7 cellular contexts compared by ENCODE assay signal in genomic region chr20:50151034-50151743, GRCh38. TPM values are rescaled to one million over a fixed set of nuclear protein-coding genes. Genes with fewer than 3 reads are reported as not detected.
A peak's percentile ranks its signal among the peaks of the same experiment; 100 is the strongest.
DNase-seq lines count a peak whose midpoint lies in the region; ATAC-seq, FAIRE-seq and TF ChIP-seq lines count a peak whose summit lies in the region.

No MANE protein-coding gene starts in this region.

- H3K4me3 Mint-ChIP-seq in T-helper 17 cell, result peak overlapping the region; percentile 95

- POLR2A ChIA-PET in HEK293 (lab: Yijun Ruan, JAX), result interaction anchor here (0.8 to 1.4 kb wide), 2 partner anchors 15 to 32 kb away, joined by 3 to 5 read pairs; no protein-coding TSS in a partner anchor

- peaks cover 0 to 54% of the 10 kb centered on the region in 2 experiments; a peak in 2 of 3 replicates for H3K36me3 ChIP-seq in HEK293 (ENCODE audit: control insufficient read depth in 2 of 2, insufficient read depth in 1 of 2, low read length in 2 of 2)

- no peaks in the 10 kb centered on the region for H3K27me3 Mint-ChIP-seq in T-helper 17 cell

- no peak for FAIRE-seq in urothelium cell line (lab: Jason Lieb, UNC)

- H3K4me3 ChIP-seq in HEK293 (ENCODE audit: low read depth, low read length), result no peak overlapping the region
- peak overlapping the region; percentile 13 for H3K4me3 ChIP-seq in fibroblast of mammary gland (ENCODE audit: control insufficient read depth, low read depth, low read length)
- peak overlapping the region in 6 of 7 experiments; percentile 82 to 96 (median 94) for H3K4me3 ChIP-seq in skin epidermis

- TF ChIP-seq CTCF in HEK293 (tag by site-specific recombination; IDR thresholded peaks at IDR 0.05) (no peak), fibroblast of mammary gland (conservative IDR thresholded peaks at IDR 0.05; ENCODE audit: control insufficient read depth, insufficient read depth, low read depth, low read length) (no peak)

- H3K9me3 ChIP-seq in HEK293 (ENCODE audit: control insufficient read depth, insufficient read depth, low read depth, low read length) (no peaks in the 10 kb centered on the region), T-helper 17 cell (ENCODE audit: control insufficient read depth, low read length, poor library complexity, severe bottlenecking) (no peaks in the 10 kb centered on the region)

- DNase-seq in T-helper 17 cell (no peak), fibroblast of mammary gland (ENCODE audit: low read depth) (peak; percentile 72), urothelium cell line (ENCODE audit: low spot score) (no peak)

- H3K27ac ChIP-seq in HEK293 (ENCODE audit: extremely low read depth, low read depth, low read length) (no peak overlapping the region), skin epidermis (peak overlapping the region in 20 of 21 experiments; percentile 11 to 99 (median 95))

- ATAC-seq in T-helper 17 cell (no peak), HG02571 (IDR thresholded peaks at IDR 0.05; ENCODE audit: unreplicated experiment) (no peak), HG03139 (IDR thresholded peaks at IDR 0.05; ENCODE audit: unreplicated experiment) (no peak)

- CTCF ChIA-PET in HEK293 (lab: Yijun Ruan, JAX), result interaction anchor here (0.8 to 3.8 kb wide), 3 partner anchors 18 to 58 kb away, joined by 4 to 44 read pairs (median 11); no protein-coding TSS in a partner anchor

- H3K36me3 Mint-ChIP-seq in T-helper 17 cell (ENCODE audit: low read depth), result no peaks in the 10 kb centered on the region

- H3K4me1 Mint-ChIP-seq in T-helper 17 cell, result peaks cover 64% of the 10 kb centered on the region

- peak overlapping the region; percentile 97 for H3K27ac Mint-ChIP-seq in T-helper 17 cell

- peaks cover 4% of the 10 kb centered on the region; the same call in 1 of the 2 replicates for H3K4me1 ChIP-seq in HEK293 (ENCODE audit: control insufficient read depth, insufficient read depth, low read length)

TF ChIP-seq in HEK293, 187 proteins besides CTCF, POLR2A, EP300 and RAD21:
- TF ChIP-seq ZXDB (tag by site-specific recombination; IDR thresholded peaks at IDR 0.05) (no peak), ZNF311 (tag by site-specific recombination; IDR thresholded peaks at IDR 0.05; ENCODE audit: borderline replicate concordance) (no peak), ZNF148 (tag by site-specific recombination; IDR thresholded peaks at IDR 0.05; ENCODE audit: borderline replicate concordance) (no peak), ZFHX2 (tag by site-specific recombination; conservative IDR thresholded peaks at IDR 0.05) (peak; percentile 53), PRDM1 (tag by site-specific recombination; IDR thresholded peaks at IDR 0.05) (no peak), ZNF274 (IDR thresholded peaks at IDR 0.05; ENCODE audit: low read length) (no peak), ZNF274 (tag by site-specific recombination; IDR thresholded peaks at IDR 0.05; ENCODE audit: borderline replicate concordance) (no peak), ZNF214 (tag by site-specific recombination; IDR thresholded peaks at IDR 0.05; ENCODE audit: borderline replicate concordance) (no peak), ZNF391 (tag by site-specific recombination; IDR thresholded peaks at IDR 0.05; ENCODE audit: borderline replicate concordance, low read depth) (no peak), ZSCAN16 (tag by site-specific recombination; IDR thresholded peaks at IDR 0.05) (no peak), SP3 (tag by site-specific recombination; IDR thresholded peaks at IDR 0.05) (no peak), ZNF140 (tag by site-specific recombination; IDR thresholded peaks at IDR 0.05) (no peak), OSR2 (tag by site-specific recombination; IDR thresholded peaks at IDR 0.05) (0 out of 2 replicates have a peak, but pooled peaks have one; percentile 21), SETDB1 (IDR thresholded peaks at IDR 0.05; ENCODE audit: insufficient read length, low read length) (no peak), GLIS1 (tag by site-specific recombination; IDR thresholded peaks at IDR 0.05) (peak; percentile 33), EGR2 (tag by site-specific recombination; IDR thresholded peaks at IDR 0.05; ENCODE audit: low read depth) (peak; percentile 62), SP7 (tag by site-specific recombination; IDR thresholded peaks at IDR 0.05) (peak; percentile 56), ZNF560 (tag by site-specific recombination; IDR thresholded peaks at IDR 0.05; ENCODE audit: borderline replicate concordance) (no peak), ZNF501 (tag by site-specific recombination; IDR thresholded peaks at IDR 0.05) (no peak)
- TF ChIP-seq, protein P1, sequence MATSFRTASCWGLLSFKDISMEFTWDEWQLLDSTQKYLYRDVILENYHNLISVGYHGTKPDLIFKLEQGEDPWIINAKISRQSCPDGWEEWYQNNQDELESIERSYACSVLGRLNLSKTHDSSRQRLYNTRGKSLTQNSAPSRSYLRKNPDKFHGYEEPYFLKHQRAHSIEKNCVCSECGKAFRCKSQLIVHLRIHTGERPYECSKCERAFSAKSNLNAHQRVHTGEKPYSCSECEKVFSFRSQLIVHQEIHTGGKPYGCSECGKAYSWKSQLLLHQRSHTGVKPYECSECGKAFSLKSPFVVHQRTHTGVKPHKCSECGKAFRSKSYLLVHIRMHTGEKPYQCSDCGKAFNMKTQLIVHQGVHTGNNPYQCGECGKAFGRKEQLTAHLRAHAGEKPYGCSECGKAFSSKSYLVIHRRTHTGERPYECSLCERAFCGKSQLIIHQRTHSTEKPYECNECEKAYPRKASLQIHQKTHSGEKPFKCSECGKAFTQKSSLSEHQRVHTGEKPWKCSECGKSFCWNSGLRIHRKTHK (tag by site-specific recombination; IDR thresholded peaks at IDR 0.05), result no peak
- TF ChIP-seq, protein P2, sequence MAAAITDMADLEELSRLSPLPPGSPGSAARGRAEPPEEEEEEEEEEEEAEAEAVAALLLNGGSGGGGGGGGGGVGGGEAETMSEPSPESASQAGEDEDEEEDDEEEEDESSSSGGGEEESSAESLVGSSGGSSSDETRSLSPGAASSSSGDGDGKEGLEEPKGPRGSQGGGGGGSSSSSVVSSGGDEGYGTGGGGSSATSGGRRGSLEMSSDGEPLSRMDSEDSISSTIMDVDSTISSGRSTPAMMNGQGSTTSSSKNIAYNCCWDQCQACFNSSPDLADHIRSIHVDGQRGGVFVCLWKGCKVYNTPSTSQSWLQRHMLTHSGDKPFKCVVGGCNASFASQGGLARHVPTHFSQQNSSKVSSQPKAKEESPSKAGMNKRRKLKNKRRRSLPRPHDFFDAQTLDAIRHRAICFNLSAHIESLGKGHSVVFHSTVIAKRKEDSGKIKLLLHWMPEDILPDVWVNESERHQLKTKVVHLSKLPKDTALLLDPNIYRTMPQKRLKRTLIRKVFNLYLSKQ (tag by site-specific recombination; IDR thresholded peaks at IDR 0.05; ENCODE audit: borderline replicate concordance), result no peak
- TF ChIP-seq, protein P3, sequence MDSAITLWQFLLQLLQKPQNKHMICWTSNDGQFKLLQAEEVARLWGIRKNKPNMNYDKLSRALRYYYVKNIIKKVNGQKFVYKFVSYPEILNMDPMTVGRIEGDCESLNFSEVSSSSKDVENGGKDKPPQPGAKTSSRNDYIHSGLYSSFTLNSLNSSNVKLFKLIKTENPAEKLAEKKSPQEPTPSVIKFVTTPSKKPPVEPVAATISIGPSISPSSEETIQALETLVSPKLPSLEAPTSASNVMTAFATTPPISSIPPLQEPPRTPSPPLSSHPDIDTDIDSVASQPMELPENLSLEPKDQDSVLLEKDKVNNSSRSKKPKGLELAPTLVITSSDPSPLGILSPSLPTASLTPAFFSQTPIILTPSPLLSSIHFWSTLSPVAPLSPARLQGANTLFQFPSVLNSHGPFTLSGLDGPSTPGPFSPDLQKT (IDR thresholded peaks at IDR 0.05; ENCODE audit: borderline replicate concordance, low read depth, low read length), result no peak
- TF ChIP-seq, protein P4, sequence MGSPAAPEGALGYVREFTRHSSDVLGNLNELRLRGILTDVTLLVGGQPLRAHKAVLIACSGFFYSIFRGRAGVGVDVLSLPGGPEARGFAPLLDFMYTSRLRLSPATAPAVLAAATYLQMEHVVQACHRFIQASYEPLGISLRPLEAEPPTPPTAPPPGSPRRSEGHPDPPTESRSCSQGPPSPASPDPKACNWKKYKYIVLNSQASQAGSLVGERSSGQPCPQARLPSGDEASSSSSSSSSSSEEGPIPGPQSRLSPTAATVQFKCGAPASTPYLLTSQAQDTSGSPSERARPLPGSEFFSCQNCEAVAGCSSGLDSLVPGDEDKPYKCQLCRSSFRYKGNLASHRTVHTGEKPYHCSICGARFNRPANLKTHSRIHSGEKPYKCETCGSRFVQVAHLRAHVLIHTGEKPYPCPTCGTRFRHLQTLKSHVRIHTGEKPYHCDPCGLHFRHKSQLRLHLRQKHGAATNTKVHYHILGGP (tag by site-specific recombination; IDR thresholded peaks at IDR 0.05), result no peak

RNA-seq across cellular contexts. Expression of gene PEDS1, which starts 2.3 kb away (rescaled TPM):
- total RNA-seq in T-helper 17 cell, result 10 to 100 TPM; 14.3 to 22.6 TPM

RNA-seq across cellular contexts. Expression of gene UBE2V1, which starts 38.2 kb away (rescaled TPM):
- total RNA-seq in T-helper 17 cell, result 100 to 1,000 TPM; 124 to 151 TPM

RNA-seq across cellular contexts. Expression of gene CEBPB, which starts 39.4 kb away (rescaled TPM):
- 10 to 100 TPM; 18.1 to 32.8 TPM for total RNA-seq in T-helper 17 cell
